ENCODE assay signal across 8 cellular contexts in genomic region chr4:15653864-15654391, GRCh38. TPM values are rescaled to one million over a fixed set of nuclear protein-coding genes. Genes with fewer than 3 reads are reported as not detected.
DNase-seq lines count a peak whose midpoint lies in the region; ATAC-seq and TF ChIP-seq lines count a peak whose summit lies in the region.

No MANE protein-coding gene starts in this region.

- no peaks in the 10 kb centered on the region for H3K9me3 Mint-ChIP-seq in CD8-positive, alpha-beta T cell
- no peaks in the 10 kb centered on the region for H3K9me3 Mint-ChIP-seq in activated naive CD4-positive, alpha-beta T cell treated with anti-CD3 and anti-CD28 coated beads, Interleukin-2, amount 50 U/mL, for 72 hours

- peaks cover 63% of the 10 kb centered on the region for H3K4me1 ChIP-seq in CD8-positive, alpha-beta T cell (ENCODE audit: insufficient read depth, low read length)
- H3K4me1 ChIP-seq in right atrium auricular region (peaks cover 0 to 57% of the 10 kb centered on the region in 2 donors), psoas muscle (peaks cover 45% of the 10 kb centered on the region)

- peaks cover 59% of the 10 kb centered on the region for H3K4me1 Mint-ChIP-seq in CD8-positive, alpha-beta T cell (ENCODE audit: low read depth)

- no peak for TF ChIP-seq CTCF in CD8-positive, alpha-beta T cell (IDR thresholded peaks at IDR 0.05)
- TF ChIP-seq CTCF in GM20000 (IDR thresholded peaks at IDR 0.05; ENCODE audit: extremely low read depth, missing control alignments) (no peak), right atrium auricular region (IDR thresholded peaks at IDR 0.05) (no peak), psoas muscle (IDR thresholded peaks at IDR 0.05) (no peak)

- peak overlapping the region; percentile 62 for H3K4me3 ChIP-seq in CD8-positive, alpha-beta T cell (ENCODE audit: low read depth, low read length)
- H3K4me3 ChIP-seq in right atrium auricular region (peak overlapping the region; percentile 84 to 87), psoas muscle (peak overlapping the region; percentile 83)

- intact Hi-C loops in CD8-positive, alpha-beta T cell (cut with DNase I, micrococcal nuclease): loop anchor here (5.0 to 10.0 kb wide), 4 partner anchors 101 to 1961 kb away; partner anchors contain the start of genes LAP3 (in 1 of the 2) and MED28 (in 1 of the 2)
- intact Hi-C loops in psoas muscle (cut with DNase I): loop anchor here (2.0 to 10.0 kb wide), 5 partner anchors 175 to 819 kb away; partner anchors contain the start of gene CPEB2 (in 1 of the 2)

- H3K9me3 ChIP-seq in CD8-positive, alpha-beta T cell (ENCODE audit: low read length): no peaks in the 10 kb centered on the region
- H3K9me3 ChIP-seq in right atrium auricular region (no peaks in the 10 kb centered on the region), psoas muscle (no peaks in the 10 kb centered on the region)

- no peak for DNase-seq in CD8-positive, alpha-beta T cell
- DNase-seq in GM20000 (ENCODE audit: low spot score) (peak; percentile 46), M059J (ENCODE audit: low read depth) (peak; percentile 71), right atrium auricular region (ENCODE audit: low spot score) (no peak), psoas muscle (no peak)
- no peak for DNase-seq in activated naive CD4-positive, alpha-beta T cell treated with anti-CD3 and anti-CD28 coated beads, Interleukin-2, amount 50 U/mL, for 72 hours (ENCODE audit: low spot score in 2 of 2)

- 0 to 7% (median 2%) methylated on average over 4 of the region's 4 CpGs for WGBS in psoas muscle, 3 donors

- H3K27ac ChIP-seq in CD8-positive, alpha-beta T cell (ENCODE audit: low read depth, low read length): peak overlapping the region; percentile 92
- H3K27ac ChIP-seq in right atrium auricular region (peak overlapping the region; percentile 99 to 100), psoas muscle (peak overlapping the region; percentile 100)

- CTCF ChIA-PET in CD8-positive, alpha-beta T cell (lab: Charles Lee): interaction anchor here (1.5 to 2.2 kb wide), 2 partner anchors 9 to 197 kb away, joined by 4 to 6 read pairs; no protein-coding TSS in a partner anchor

- H3K36me3 ChIP-seq in CD8-positive, alpha-beta T cell (ENCODE audit: insufficient read depth, low read length): no peaks in the 10 kb centered on the region
- H3K36me3 ChIP-seq in right atrium auricular region: no peaks in the 10 kb centered on the region
- no peaks in the 10 kb centered on the region for H3K36me3 ChIP-seq in psoas muscle (ENCODE audit: insufficient read depth in 1 of 2, low read depth in 1 of 2)

- no peak for ATAC-seq in CD8-positive, alpha-beta T cell
- no peak for ATAC-seq in activated naive CD4-positive, alpha-beta T cell treated with anti-CD3 and anti-CD28 coated beads, Interleukin-2, amount 50 U/mL, for 72 hours
- ATAC-seq in psoas muscle (no peak), GM18867 (IDR thresholded peaks at IDR 0.05; ENCODE audit: unreplicated experiment) (no peak), HG02870 (IDR thresholded peaks at IDR 0.05; ENCODE audit: unreplicated experiment) (no peak)

- no peaks in the 10 kb centered on the region for H3K27me3 Mint-ChIP-seq in CD8-positive, alpha-beta T cell (ENCODE audit: low read depth)

- peaks cover 6% of the 10 kb centered on the region for H3K36me3 Mint-ChIP-seq in CD8-positive, alpha-beta T cell
- H3K36me3 Mint-ChIP-seq in activated naive CD4-positive, alpha-beta T cell treated with anti-CD3 and anti-CD28 coated beads, Interleukin-2, amount 50 U/mL, for 72 hours: peaks cover 5 to 13% of the 10 kb centered on the region in 2 donors

- peak overlapping the region; percentile 98 for H3K4me3 Mint-ChIP-seq in CD8-positive, alpha-beta T cell

- POLR2A ChIA-PET in CD8-positive, alpha-beta T cell (lab: Charles Lee): interaction anchor here (0.9 to 2.8 kb wide), 5 partner anchors 9 to 33 kb away, joined by 3 to 23 read pairs (median 6); partner anchors contain the start of gene FAM200B

- no peaks in the 10 kb centered on the region for H3K27me3 ChIP-seq in CD8-positive, alpha-beta T cell (ENCODE audit: insufficient read depth, low read length)
- H3K27me3 ChIP-seq in right atrium auricular region (no peaks in the 10 kb centered on the region), psoas muscle (ENCODE audit: insufficient read depth in 3 of 3, low read length in 2 of 3) (no peaks in the 10 kb centered on the region)

- H3K27ac Mint-ChIP-seq in CD8-positive, alpha-beta T cell: peak overlapping the region; percentile 97
- peak overlapping the region; percentile 91 to 98 for H3K27ac Mint-ChIP-seq in activated naive CD4-positive, alpha-beta T cell treated with anti-CD3 and anti-CD28 coated beads, Interleukin-2, amount 50 U/mL, for 72 hours

RNA-seq across cellular contexts. Expression of gene FBXL5, which starts 1.2 kb away (rescaled TPM):
- total RNA-seq in CD8-positive, alpha-beta T cell: 10 to 100 TPM; 60.4 to 61.7 TPM
- 91.0 and 123 TPM in 2 replicates for total RNA-seq in M059J (2014; rRNA removed; shearing (Covaris generic))
- total RNA-seq in activated naive CD4-positive, alpha-beta T cell treated with anti-CD3 and anti-CD28 coated beads, Interleukin-2, amount 50 U/mL, for 72 hours: 10 to 100 TPM; 30.4 to 36.0 TPM
- 10 to 100 TPM; 81.0 to 83.1 TPM for total RNA-seq in right atrium auricular region
- 10 to 100 TPM; 53.9 to 91.2 (median 67.9) TPM for total RNA-seq in psoas muscle
- polyA plus RNA-seq in psoas muscle: 10 to 100 TPM; 46.1 to 68.5 (median 49.1) TPM

RNA-seq across cellular contexts. Expression of gene FAM200B, which starts 27.7 kb away (rescaled TPM):
- total RNA-seq in CD8-positive, alpha-beta T cell: 10 to 100 TPM; 14.8 to 17.1 TPM
- 55.4 and 76.3 TPM in 2 replicates for total RNA-seq in M059J (2014; rRNA removed; shearing (Covaris generic))
- total RNA-seq in activated naive CD4-positive, alpha-beta T cell treated with anti-CD3 and anti-CD28 coated beads, Interleukin-2, amount 50 U/mL, for 72 hours: 10 to 100 TPM in 1 of 2 donors, 1 to 10 TPM in 1; 7.7 to 10.6 TPM
- total RNA-seq in right atrium auricular region: 10 to 100 TPM; 41.4 to 57.4 TPM
- 10 to 100 TPM; 16.3 to 22.7 (median 19.7) TPM for total RNA-seq in psoas muscle
- 10 to 100 TPM; 19.6 to 44.2 (median 23.4) TPM for polyA plus RNA-seq in psoas muscle

RNA-seq across cellular contexts. Expression of gene BST1, which starts 48.9 kb away (rescaled TPM):
- total RNA-seq in CD8-positive, alpha-beta T cell: under 1 TPM; 0.43 to 0.47 TPM
- 3.0 and 8.6 TPM in 2 replicates for total RNA-seq in M059J (2014; rRNA removed; shearing (Covaris generic))
- total RNA-seq in activated naive CD4-positive, alpha-beta T cell treated with anti-CD3 and anti-CD28 coated beads, Interleukin-2, amount 50 U/mL, for 72 hours: under 1 TPM; 0.39 to 0.82 TPM
- 10 to 100 TPM in 1 of 2 donors, 1 to 10 TPM in 1; 9.5 to 10.2 TPM for total RNA-seq in right atrium auricular region
- total RNA-seq in psoas muscle: 1 to 10 TPM; 1.2 to 2.1 (median 1.3) TPM
- 1 to 10 TPM in 2 of 3 donors, under 1 TPM in 1; 0.98 to 1.5 (median 1.5) TPM for polyA plus RNA-seq in psoas muscle

Comparison
In these comparisons a context has a peak if more than half of its experiments do, and no peak if none do; other contexts are left out.
1. DNase-seq: peak in GM20000 (single experiment) and M059J (single experiment); none in CD8-positive, alpha-beta T cell (0 of 7), activated naive CD4-positive, alpha-beta T cell treated with anti-CD3 and anti-CD28 coated beads, Interleukin-2, amount 50 U/mL, for 72 hours (0 of 2), right atrium auricular region (single experiment) and psoas muscle (0 of 2).
2. Peak in every context shown above with its lines, with median percentiles within 50 percentile points of each other: H3K27ac ChIP-seq and H3K4me3 ChIP-seq.